In the genomic region with DNA sequence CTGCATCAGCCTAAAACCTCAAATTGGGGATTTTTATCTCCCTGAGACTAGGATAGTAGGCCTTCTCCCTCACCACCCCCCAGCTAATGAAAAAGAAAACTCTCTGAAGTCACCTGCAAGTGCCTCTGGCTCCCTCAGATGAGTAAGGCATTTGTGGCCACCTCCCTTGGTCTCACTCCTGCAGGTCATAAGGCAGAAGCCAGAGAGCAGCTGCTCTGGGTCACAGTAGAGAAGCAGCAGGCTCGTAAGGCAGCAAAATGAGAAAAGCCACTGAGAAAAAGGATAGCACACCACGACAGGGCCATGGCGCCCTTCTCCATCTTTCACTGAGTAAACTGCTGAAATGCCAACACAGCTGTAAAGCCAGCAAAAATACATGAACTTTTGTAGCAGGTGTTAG, we compare ENCODE assay signal across 7 cellular contexts.
"Had no signal": no experiment of that assay in that cellular context is flagged by ENCODE, and none has a peak within 500 bp of the region (broad histone marks: within the 10 kb centered on the region; RNA-seq: fewer than 3 reads in every experiment).

No MANE protein-coding gene starts in this region.

- H3K27me3 Mint-ChIP-seq: IgD-negative memory B cell had no signal

- H3K9me3 Mint-ChIP-seq: H9 had no signal

- DNase-seq: GM23248, H9, HCEC 1CT, KBM-7 had no signal

- H3K27ac Mint-ChIP-seq: H9, IgD-negative memory B cell had no signal

- H3K4me1 Mint-ChIP-seq: IgD-negative memory B cell had no signal

- H3K4me3 ChIP-seq: GM23248 had no signal

- H3K27ac ChIP-seq: GM23248, HL-60 had no signal

- H3K4me3 Mint-ChIP-seq: H9, IgD-negative memory B cell had no signal

- H2AFZ ChIP-seq: GM23248 had no signal

- ATAC-seq: HepG2 had no signal

- H3K36me3 Mint-ChIP-seq: IgD-negative memory B cell had no signal

- H3K9ac ChIP-seq: GM23248 had no signal
